ENCODE assay signal across 8 cellular contexts in the genomic region with DNA sequence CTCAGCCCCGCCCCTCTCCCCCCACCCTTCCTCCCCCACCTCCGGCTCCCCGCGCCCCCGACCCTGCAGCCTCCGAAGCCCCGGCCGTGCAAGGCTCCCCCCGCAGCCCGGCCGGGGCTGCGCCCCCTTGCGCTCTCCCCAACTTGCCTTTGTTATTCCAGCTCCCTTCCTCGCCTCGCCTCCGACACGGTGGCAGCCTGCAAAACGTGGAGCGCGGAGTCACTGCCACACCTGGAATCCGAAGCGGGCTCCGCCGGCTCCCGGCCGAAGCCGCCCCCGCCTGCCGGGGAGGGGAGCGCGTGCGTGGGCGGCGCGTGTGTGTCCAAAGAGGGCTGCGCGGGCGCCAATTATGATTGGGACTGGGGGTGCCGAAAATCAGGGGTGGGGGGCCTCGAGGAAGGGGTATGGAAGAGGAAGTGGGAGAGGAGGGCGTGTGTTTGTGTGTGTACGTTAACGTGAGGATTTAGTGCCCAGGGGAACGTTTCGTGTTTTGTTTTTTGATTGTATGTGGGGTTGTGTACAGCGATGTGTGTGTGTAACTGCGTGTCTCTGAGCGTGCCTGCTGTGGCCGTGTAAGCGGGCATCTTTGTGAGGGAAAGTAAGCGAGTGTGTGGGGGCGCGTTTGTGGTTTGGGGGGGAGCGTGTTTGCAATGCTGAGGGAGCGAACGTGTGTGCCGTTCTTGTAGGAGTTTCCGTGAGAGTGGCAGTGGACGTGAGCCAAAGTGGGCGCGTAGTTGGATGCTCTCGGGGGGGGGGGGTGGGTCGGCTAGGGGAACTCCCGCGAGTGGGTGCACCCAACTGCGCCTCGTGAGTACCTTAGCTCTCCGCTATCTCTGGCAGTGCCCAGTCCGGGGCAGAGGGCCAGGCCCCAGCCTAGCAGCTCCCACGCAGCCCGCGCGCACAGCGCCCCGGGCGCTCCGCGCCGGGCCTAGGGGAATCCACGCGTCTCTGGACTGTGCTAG. TPM values are rescaled to one million over a fixed set of nuclear protein-coding genes. Genes with fewer than 3 reads are reported as not detected.
A peak's percentile ranks its signal among the peaks of the same experiment; 100 is the strongest.
DNase-seq lines count a peak whose midpoint lies in the region; ATAC-seq and TF ChIP-seq lines count a peak whose summit lies in the region.

No MANE protein-coding gene starts in this region.

- H3K27me3 Mint-ChIP-seq in progenitor cell of endocrine pancreas: peaks cover 4% of the 10 kb centered on the region

- peak in 1 of 4 donors; percentile 16 for TF ChIP-seq EP300 in upper lobe of left lung (IDR thresholded peaks at IDR 0.05)

- no peaks in the 10 kb centered on the region for H3K36me3 Mint-ChIP-seq in progenitor cell of endocrine pancreas (ENCODE audit: insufficient read depth)

- WGBS in right cardiac atrium: under 1% methylated on average over 80 of the region's 81 CpGs
- 1% methylated on average over 28 to 62 of the region's 81 CpGs for WGBS in upper lobe of left lung, 2 donors

- peak; percentile 31 for DNase-seq in GF-D8 (lab: John Stamatoyannopoulos, UW)
- DNase-seq in NCI-H1092 (lab: John Stamatoyannopoulos, UW): peak; percentile 69
- peak; percentile 75 for DNase-seq in T-helper 22 cell (ENCODE audit: low read depth)
- DNase-seq in ascending aorta (ENCODE audit: low spot score in 2 of 2): peak in 1 of 2 donors; percentile 90
- peak; percentile 90 to 97 (median 96) for DNase-seq in right cardiac atrium
- DNase-seq in progenitor cell of endocrine pancreas (ENCODE audit: low spot score, unreplicated experiment): peak; percentile 94
- peak; percentile 87 to 96 for DNase-seq in upper lobe of left lung

- ATAC-seq in right cardiac atrium: peak; percentile 38 to 40
- ATAC-seq in upper lobe of left lung (ENCODE audit: low FRiP score in 2 of 2): peak; percentile 44 to 70
- ATAC-seq in GM19467 (IDR thresholded peaks at IDR 0.05; ENCODE audit: unreplicated experiment): no peak

- intact Hi-C loops in ascending aorta (cut with DNase I): loop anchor here (1.0 to 10.0 kb wide), 7 partner anchors 94 to 1023 kb away; no protein-coding TSS in a partner anchor
- intact Hi-C loops in right cardiac atrium (cut with DNase I): loop anchor here (5.0 to 10.0 kb wide), 5 partner anchors 93 to 643 kb away; no protein-coding TSS in a partner anchor

- peaks cover 27% of the 10 kb centered on the region for H3K4me1 Mint-ChIP-seq in progenitor cell of endocrine pancreas (ENCODE audit: low read depth)

- H3K27me3 ChIP-seq in ascending aorta (no peaks in the 10 kb centered on the region), right cardiac atrium (ENCODE audit: control insufficient read depth, insufficient read depth) (no peaks in the 10 kb centered on the region), upper lobe of left lung (no peaks in the 10 kb centered on the region)

- peak overlapping the region; percentile 84 for H3K4me3 Mint-ChIP-seq in progenitor cell of endocrine pancreas (ENCODE audit: low read depth)

- H3K4me1 ChIP-seq in ascending aorta (peaks cover 5 to 17% of the 10 kb centered on the region in 2 donors), right cardiac atrium (ENCODE audit: control insufficient read depth, insufficient read depth, low read length) (peaks cover 5% of the 10 kb centered on the region), upper lobe of left lung (peaks cover 28 to 44% (median 29%) of the 10 kb centered on the region in 4 donors)

- peak in 2 of 4 donors; percentile 26 to 94 for TF ChIP-seq POLR2A in upper lobe of left lung (IDR thresholded peaks at IDR 0.05)

- no peaks in the 10 kb centered on the region for H3K9me3 Mint-ChIP-seq in progenitor cell of endocrine pancreas (ENCODE audit: low read depth)

- peak overlapping the region; percentile 90 to 98 for H3K4me3 ChIP-seq in ascending aorta
- peak overlapping the region; percentile 77 for H3K4me3 ChIP-seq in right cardiac atrium (ENCODE audit: low read length)
- peak overlapping the region; percentile 64 to 92 (median 73) for H3K4me3 ChIP-seq in upper lobe of left lung

- H3K27ac Mint-ChIP-seq in progenitor cell of endocrine pancreas: peak overlapping the region; percentile 56

- peak in 2 of 3 experiments; percentile 24 to 25 for TF ChIP-seq CTCF in ascending aorta (IDR thresholded peaks at IDR 0.05)
- TF ChIP-seq CTCF in progenitor cell of endocrine pancreas (IDR thresholded peaks at IDR 0.05; ENCODE audit: unreplicated experiment): peak; percentile 31
- TF ChIP-seq CTCF in upper lobe of left lung (IDR thresholded peaks at IDR 0.05): peak in 4 of 6 experiments; percentile 13 to 67 (median 28)

- peak overlapping the region; percentile 81 to 99 for H3K27ac ChIP-seq in ascending aorta
- peak overlapping the region; percentile 44 for H3K27ac ChIP-seq in right cardiac atrium (ENCODE audit: low read length)
- peak overlapping the region; percentile 95 to 98 (median 98) for H3K27ac ChIP-seq in upper lobe of left lung

- H3K36me3 ChIP-seq in ascending aorta: no peaks in the 10 kb centered on the region
- no peaks in the 10 kb centered on the region for H3K36me3 ChIP-seq in upper lobe of left lung

- H3K9me3 ChIP-seq in ascending aorta (no peaks in the 10 kb centered on the region), right cardiac atrium (ENCODE audit: control insufficient read depth, low read length) (no peaks in the 10 kb centered on the region), upper lobe of left lung (no peaks in the 10 kb centered on the region)

RNA-seq across cellular contexts. Expression of a gene that starts 1.2 kb away (rescaled TPM):
- 96.2 TPM for total RNA-seq in ascending aorta
- 10 to 100 TPM; 67.4 to 83.1 (median 72.9) TPM for total RNA-seq in right cardiac atrium
- 38.0 TPM for polyA plus RNA-seq in right cardiac atrium
- total RNA-seq in progenitor cell of endocrine pancreas: 81.6 and 85.2 TPM in 2 replicates
- total RNA-seq in upper lobe of left lung: 10 to 100 TPM; 51.0 to 99.2 (median 91.8) TPM

Comparison
In these comparisons a context has a peak if more than half of its experiments do, and no peak if none do; other contexts are left out.
1. H3K27ac ChIP-seq: peak in every context shown above with its lines; median percentile 98 in upper lobe of left lung; 90 in ascending aorta; 44 in right cardiac atrium.